Comparison of ENCODE assay signal across 8 cellular contexts in genomic region chr22:35330258-35330861, GRCh38. TPM values are rescaled to one million over a fixed set of nuclear protein-coding genes. Genes with fewer than 3 reads are reported as not detected.
A peak's percentile ranks its signal among the peaks of the same experiment; 100 is the strongest.
DNase-seq lines count a peak whose midpoint lies in the region; ATAC-seq and TF ChIP-seq lines count a peak whose summit lies in the region.

No MANE protein-coding gene starts in this region.

- peaks cover 94% of the 10 kb centered on the region for H3K36me3 ChIP-seq in lower lobe of right lung

- ATAC-seq in lower lobe of right lung (peak; percentile 71 to 77), HG03571 (IDR thresholded peaks at IDR 0.05; ENCODE audit: unreplicated experiment) (no peak), HG03095 (IDR thresholded peaks at IDR 0.05; ENCODE audit: unreplicated experiment) (no peak), HG02763 (IDR thresholded peaks at IDR 0.05; ENCODE audit: unreplicated experiment) (no peak)
- peak; percentile 37 for ATAC-seq in stimulated activated memory B cell treated with anti-CD40 and anti-IgM and Interleukin-4, amounts not matched to agents 10 μg/mL and 1 μg/mL and 100 μg/mL, for 72 hours

- peak overlapping the region; percentile 79 for H3K27ac ChIP-seq in lower lobe of right lung

- H3K9me3 ChIP-seq in lower lobe of right lung, result no peaks in the 10 kb centered on the region

- H3K27ac Mint-ChIP-seq in stimulated activated memory B cell treated with anti-CD40 and anti-IgM and Interleukin-4, amounts not matched to agents 10 μg/mL and 1 μg/mL and 100 μg/mL, for 72 hours, result peak overlapping the region; percentile 89

- H3K4me1 Mint-ChIP-seq in stimulated activated memory B cell treated with anti-CD40 and anti-IgM and Interleukin-4, amounts not matched to agents 10 μg/mL and 1 μg/mL and 100 μg/mL, for 72 hours, result peaks cover 38% of the 10 kb centered on the region

- intact Hi-C loops in lower lobe of right lung (cut with DNase I), result no loop called here

- no peaks in the 10 kb centered on the region for H3K27me3 ChIP-seq in lower lobe of right lung (ENCODE audit: low read depth)

- TF ChIP-seq CTCF in GM12865 (IDR thresholded peaks at IDR 0.05; ENCODE audit: insufficient read depth, low read depth, low read length, missing control alignments), result no peak
- TF ChIP-seq CTCF in lower lobe of right lung (IDR thresholded peaks at IDR 0.05), result no peak

- no peaks in the 10 kb centered on the region for H3K9me3 Mint-ChIP-seq in stimulated activated memory B cell treated with anti-CD40 and anti-IgM and Interleukin-4, amounts not matched to agents 10 μg/mL and 1 μg/mL and 100 μg/mL, for 72 hours

- H3K36me3 Mint-ChIP-seq in stimulated activated memory B cell treated with anti-CD40 and anti-IgM and Interleukin-4, amounts not matched to agents 10 μg/mL and 1 μg/mL and 100 μg/mL, for 72 hours, result peaks cover 84% of the 10 kb centered on the region

- H3K4me3 Mint-ChIP-seq in stimulated activated memory B cell treated with anti-CD40 and anti-IgM and Interleukin-4, amounts not matched to agents 10 μg/mL and 1 μg/mL and 100 μg/mL, for 72 hours, result no peak overlapping the region

- H3K27me3 Mint-ChIP-seq in stimulated activated memory B cell treated with anti-CD40 and anti-IgM and Interleukin-4, amounts not matched to agents 10 μg/mL and 1 μg/mL and 100 μg/mL, for 72 hours, result no peaks in the 10 kb centered on the region

- peaks cover 36% of the 10 kb centered on the region for H3K4me1 ChIP-seq in lower lobe of right lung

- DNase-seq in GM12865 (ENCODE audit: low read depth) (peak; percentile 49), T-helper 22 cell (ENCODE audit: low read depth) (peak; percentile 64), astrocyte of the hippocampus (ENCODE audit: low read depth, low spot score) (peak; percentile 45), lower lobe of right lung (peak; percentile 87)

- H3K4me3 ChIP-seq in GM12865 (ENCODE audit: low read depth, low read length) (no peak overlapping the region), lower lobe of right lung (no peak overlapping the region)

RNA-seq across cellular contexts. Expression of gene TOM1, which starts 30.7 kb away (rescaled TPM):
- 70.3 TPM for total RNA-seq in lower lobe of right lung

RNA-seq across cellular contexts. Expression of gene HMOX1, which starts 50.5 kb away (rescaled TPM):
- total RNA-seq in lower lobe of right lung, result 68.3 TPM

Comparison
In these comparisons a context has a peak if more than half of its experiments do, and no peak if none do; other contexts are left out.
1. ATAC-seq: peak in lower lobe of right lung (2 of 2) and stimulated activated memory B cell treated with anti-CD40 and anti-IgM and Interleukin-4, amounts not matched to agents 10 μg/mL and 1 μg/mL and 100 μg/mL, for 72 hours (single experiment); none in HG03571 (single experiment), HG03095 (single experiment) and HG02763 (single experiment).
2. Peak in every context shown above with its lines, with median percentiles within 50 percentile points of each other: DNase-seq.